ENCODE assay signal across 22 cellular contexts in the genomic region with DNA sequence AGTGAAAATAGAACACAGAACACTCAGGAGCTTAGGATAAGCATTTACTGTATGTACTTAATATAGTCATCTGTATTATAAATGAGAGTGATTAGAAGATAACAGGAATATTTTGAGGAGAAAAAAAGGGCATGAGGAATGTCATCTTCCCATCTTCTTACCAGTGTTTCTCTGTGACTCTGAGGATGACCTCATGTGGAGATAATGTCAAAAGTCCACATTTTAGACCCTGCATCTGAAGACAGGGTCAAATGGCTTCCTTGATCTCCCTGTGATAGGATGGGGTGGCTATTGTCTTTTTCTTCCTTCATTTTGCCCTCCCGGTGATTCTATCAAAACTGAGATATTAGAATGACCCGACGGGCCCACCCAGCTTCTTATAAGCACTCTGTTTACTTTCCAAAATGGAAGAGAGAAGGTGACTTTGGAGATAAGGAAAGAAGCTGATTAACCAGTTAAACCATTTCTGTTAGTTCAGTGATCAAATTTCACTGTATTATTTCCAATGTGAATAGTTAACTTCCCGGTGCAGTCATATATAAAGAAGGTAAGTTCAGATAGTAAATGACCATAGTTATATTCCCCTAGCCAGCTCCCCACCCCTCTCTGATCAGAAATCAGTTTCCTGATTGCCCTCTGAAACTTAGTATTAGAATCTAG.
"Had no signal": no experiment of that assay in that cellular context is flagged by ENCODE, and none has a peak within 500 bp of the region (broad histone marks: within the 10 kb centered on the region; RNA-seq: fewer than 3 reads in every experiment).

No MANE protein-coding gene starts in this region.

- H3K4me2 ChIP-seq: hepatocyte had no signal

- FAIRE-seq: colon had no signal

- H3K9me3 ChIP-seq: sigmoid colon, stomach had no signal

- H3K4me1 ChIP-seq: sigmoid colon had no signal

- H3K27me3 ChIP-seq: brain microvascular endothelial cell, dorsolateral prefrontal cortex, hepatocyte, sigmoid colon, stomach had no signal

- DNase-seq: activated CD4-positive, alpha-beta T cell treated with anti-CD3 and anti-CD28 coated beads, Interleukin-2, amount 10 ng/mL, durations not matched to agents 7 days and 5 days; activated CD8-positive, alpha-beta memory T cell treated with anti-CD3 and anti-CD28 coated beads, Interleukin-2, amount 50 U/mL, for 4 hours; activated CD8-positive, alpha-beta T cell treated with anti-CD3 and anti-CD28 coated beads, Interleukin-2, amount 10 ng/mL, durations not matched to agents 7 days and 5 days; activated effector memory CD4-positive, alpha-beta T cell treated with Interleukin-2 at 50 U/mL for 16 hours; activated naive CD4-positive, alpha-beta T cell treated with anti-CD3 and anti-CD28 coated beads, Interleukin-2, amount 10 ng/mL, durations not matched to agents 7 days and 5 days; activated T-cell treated with anti-CD3 and anti-CD28 coated beads, Interleukin-2, amount 50 U/mL, for 4 hours; aorta; brain microvascular endothelial cell; central memory CD4-positive, alpha-beta T cell; dorsolateral prefrontal cortex; endodermal cell; foreskin fibroblast; naive thymus-derived CD8-positive, alpha-beta T cell; sigmoid colon; stimulated activated CD4-positive, alpha-beta T cell treated with anti-CD3 and anti-CD28 coated beads, Interleukin-4, amount 100 ng/mL, for 24 hours; stomach; T1000 had no signal

- H3K36me3 ChIP-seq: brain microvascular endothelial cell, sigmoid colon, stomach had no signal

- H3K79me2 ChIP-seq: hepatocyte had no signal

- H2AFZ ChIP-seq: hepatocyte had no signal

- ATAC-seq: activated CD4-positive, CD25-positive, alpha-beta regulatory T cell treated with anti-CD3 and anti-CD28 coated beads, Interleukin-2, amount 50 U/mL, for 24 hours; activated CD8-positive, alpha-beta T cell treated with anti-CD3 and anti-CD28 coated beads, Interleukin-2, amount 10 ng/mL, durations not matched to agents 7 days and 5 days; activated T-cell treated with anti-CD3 and anti-CD28 coated beads, Interleukin-2, amount 50 U/mL, for 4 hours; naive thymus-derived CD8-positive, alpha-beta T cell; stimulated activated effector memory CD8-positive, alpha-beta T cell treated with anti-CD3 and anti-CD28 coated beads, Interleukin-12 subunit alpha, Interleukin-12 subunit beta, amount 100 ng/mL, for 72 hours had no signal

- H3K4me3 ChIP-seq: dorsolateral prefrontal cortex, hepatocyte, sigmoid colon, stomach had no signal

- H3K27ac ChIP-seq: brain microvascular endothelial cell, dorsolateral prefrontal cortex, epithelial cell of prostate, hepatocyte, sigmoid colon, stomach had no signal
